In genomic region chr7:121504478-121504877, GRCh38 we compare ENCODE assay signal across 12 cellular contexts.
DNase-seq lines count a peak whose midpoint lies in the region; ATAC-seq lines count a peak whose summit lies in the region.
"Had no signal": no experiment of that assay in that cellular context is flagged by ENCODE, and none has a peak within 500 bp of the region (broad histone marks: within the 10 kb centered on the region; RNA-seq: fewer than 3 reads in every experiment).

No MANE protein-coding gene starts in this region.

- H3K36me3 Mint-ChIP-seq in stimulated activated effector memory CD8-positive, alpha-beta T cell treated with anti-CD3 and anti-CD28 coated beads, Interleukin-12 subunit alpha, Interleukin-12 subunit beta, amount 100 ng/mL, for 72 hours, result peaks cover 5% of the 10 kb centered on the region

- peaks cover 5% of the 10 kb centered on the region for H3K4me1 Mint-ChIP-seq in stimulated activated effector memory CD8-positive, alpha-beta T cell treated with anti-CD3 and anti-CD28 coated beads, Interleukin-12 subunit alpha, Interleukin-12 subunit beta, amount 100 ng/mL, for 72 hours

- peak overlapping the region; percentile 67 for H3K27ac Mint-ChIP-seq in stimulated activated effector memory CD8-positive, alpha-beta T cell treated with anti-CD3 and anti-CD28 coated beads, Interleukin-12 subunit alpha, Interleukin-12 subunit beta, amount 100 ng/mL, for 72 hours
- H3K27ac Mint-ChIP-seq: activated CD8-positive, alpha-beta memory T cell treated with anti-CD3 and anti-CD28 coated beads, Interleukin-2, amount 10 ng/mL, durations not matched to agents 7 days and 5 days had no signal

- no peak for ATAC-seq in stimulated activated effector memory CD8-positive, alpha-beta T cell treated with anti-CD3 and anti-CD28 coated beads, Interleukin-12 subunit alpha, Interleukin-12 subunit beta, amount 100 ng/mL, for 72 hours
- ATAC-seq in GM18870 (IDR thresholded peaks at IDR 0.05; ENCODE audit: unreplicated experiment), result no peak
- no peak for ATAC-seq in HG03039 (IDR thresholded peaks at IDR 0.05; ENCODE audit: unreplicated experiment)
- no peak for ATAC-seq in GM18517 (IDR thresholded peaks at IDR 0.05; ENCODE audit: unreplicated experiment)
- ATAC-seq: activated CD8-positive, alpha-beta memory T cell treated with anti-CD3 and anti-CD28 coated beads, Interleukin-2, amount 10 ng/mL, durations not matched to agents 7 days and 5 days had no signal

- H3K4me3 Mint-ChIP-seq in stimulated activated effector memory CD8-positive, alpha-beta T cell treated with anti-CD3 and anti-CD28 coated beads, Interleukin-12 subunit alpha, Interleukin-12 subunit beta, amount 100 ng/mL, for 72 hours, result no peak overlapping the region
- H3K4me3 Mint-ChIP-seq: activated CD8-positive, alpha-beta memory T cell treated with anti-CD3 and anti-CD28 coated beads, Interleukin-2, amount 10 ng/mL, durations not matched to agents 7 days and 5 days had no signal

- peaks cover 15% of the 10 kb centered on the region for H3K9me3 Mint-ChIP-seq in stimulated activated effector memory CD8-positive, alpha-beta T cell treated with anti-CD3 and anti-CD28 coated beads, Interleukin-12 subunit alpha, Interleukin-12 subunit beta, amount 100 ng/mL, for 72 hours

- DNase-seq in HK-2 (ENCODE audit: unreplicated experiment) (peak; percentile 41), amniotic epithelial cell (ENCODE audit: low read depth) (peak; percentile 89), glomerular visceral epithelial cell (ENCODE audit: extremely low spot score) (peak; percentile 68), NCI-H2196 (lab: John Stamatoyannopoulos, UW; ENCODE audit: unreplicated experiment) (no peak)
- no peak for DNase-seq in stimulated activated effector memory CD8-positive, alpha-beta T cell treated with anti-CD3 and anti-CD28 coated beads, Interleukin-12 subunit alpha, Interleukin-12 subunit beta, amount 100 ng/mL, for 72 hours (ENCODE audit: low spot score in 2 of 2)
- DNase-seq: activated CD8-positive, alpha-beta memory T cell treated with anti-CD3 and anti-CD28 coated beads, Interleukin-2, amount 10 ng/mL, durations not matched to agents 7 days and 5 days; NCI-H1694; Right ventricle myocardium superior; stimulated activated CD4-positive, alpha-beta T cell treated with anti-CD3 and anti-CD28 coated beads, Interleukin-12 subunit alpha, Interleukin-12 subunit beta, amount 100 ng/mL, for 4 hours had no signal

Comparison
In these comparisons a context has a peak if more than half of its experiments do, and no peak if none do; other contexts are left out.
1. DNase-seq: peak in HK-2 (single experiment), amniotic epithelial cell (single experiment) and glomerular visceral epithelial cell (single experiment); none in stimulated activated effector memory CD8-positive, alpha-beta T cell treated with anti-CD3 and anti-CD28 coated beads, Interleukin-12 subunit alpha, Interleukin-12 subunit beta, amount 100 ng/mL, for 72 hours (0 of 2) and NCI-H2196 (single experiment).